Comparison of ENCODE assay signal across 21 cellular contexts in the genomic region with DNA sequence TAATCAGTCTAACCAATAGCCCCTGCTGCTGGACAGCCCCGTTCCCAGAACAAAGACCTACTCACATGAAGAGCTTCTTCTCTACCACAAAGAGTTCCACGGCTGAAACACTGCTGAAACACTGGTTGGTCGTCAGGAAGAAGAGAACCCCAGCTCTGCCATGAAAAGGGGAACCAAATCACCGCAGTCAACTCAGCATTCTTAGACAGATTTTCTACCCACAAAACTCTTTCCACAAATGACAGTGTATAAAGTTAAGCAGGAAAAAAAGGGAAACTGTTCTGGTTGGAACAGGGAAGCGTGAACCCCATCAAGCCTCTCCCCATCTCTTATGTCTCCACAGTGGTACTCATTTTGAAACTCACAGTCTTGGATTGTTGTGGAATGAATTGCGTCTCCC. TPM values are rescaled to one million over a fixed set of nuclear protein-coding genes. Genes with fewer than 3 reads are reported as not detected.
DNase-seq lines count a peak whose midpoint lies in the region; ATAC-seq and TF ChIP-seq lines count a peak whose summit lies in the region.
"Had no signal": no experiment of that assay in that cellular context is flagged by ENCODE, and none has a peak within 500 bp of the region (broad histone marks: within the 10 kb centered on the region; RNA-seq: fewer than 3 reads in every experiment).

No MANE protein-coding gene starts in this region.

- no peaks in the 10 kb centered on the region for H3K36me3 ChIP-seq in gastroesophageal sphincter
- no peaks in the 10 kb centered on the region for H3K36me3 ChIP-seq in naive thymus-derived CD4-positive, alpha-beta T cell (ENCODE audit: control insufficient read depth in 2 of 3, insufficient read depth in 3 of 3, low read length in 3 of 3)
- H3K36me3 ChIP-seq: neutrophil, suprapubic skin had no signal

- no peaks in the 10 kb centered on the region for H3K9me3 ChIP-seq in gastroesophageal sphincter
- no peaks in the 10 kb centered on the region for H3K9me3 ChIP-seq in naive thymus-derived CD4-positive, alpha-beta T cell (ENCODE audit: control insufficient read depth in 2 of 3, low read length in 3 of 3)
- H3K9me3 ChIP-seq: neutrophil, SK-N-SH, suprapubic skin had no signal

- H3K4me3 ChIP-seq in gastroesophageal sphincter = no peak overlapping the region
- no peak overlapping the region for H3K4me3 ChIP-seq in naive thymus-derived CD4-positive, alpha-beta T cell (ENCODE audit: low read length)
- H3K4me3 ChIP-seq: K562, suprapubic skin had no signal

- no peak for TF ChIP-seq EP300 in gastroesophageal sphincter (IDR thresholded peaks at IDR 0.05)

- H3K27me3 ChIP-seq in gastroesophageal sphincter = no peaks in the 10 kb centered on the region
- H3K27me3 ChIP-seq in naive thymus-derived CD4-positive, alpha-beta T cell (ENCODE audit: control insufficient read depth in 2 of 2, insufficient read depth in 2 of 2, low read length in 2 of 2) = no peaks in the 10 kb centered on the region
- H3K27me3 ChIP-seq: suprapubic skin had no signal

- no peak for TF ChIP-seq CTCF in gastroesophageal sphincter (IDR thresholded peaks at IDR 0.05)
- no peak for TF ChIP-seq CTCF in RWPE1 (conservative IDR thresholded peaks at IDR 0.05; ENCODE audit: low read depth)

- WGBS in gastroesophageal sphincter (ENCODE audit: low coverage in 1 of 2), 2 donors = 73 to 89% methylated on average over 3 to 5 of the region's 6 CpGs

- no peaks in the 10 kb centered on the region for H3K9me3 Mint-ChIP-seq in naive thymus-derived CD4-positive, alpha-beta T cell
- no peaks in the 10 kb centered on the region for H3K9me3 Mint-ChIP-seq in immature natural killer cell
- H3K9me3 Mint-ChIP-seq: activated naive CD8-positive, alpha-beta T cell treated with anti-CD3 and anti-CD28 coated beads, Interleukin-2, amount 50 U/mL, for 24 hours had no signal

- peak; percentile 62 for ATAC-seq in gastroesophageal sphincter
- peak; percentile 52 for ATAC-seq in naive thymus-derived CD4-positive, alpha-beta T cell
- no peak for ATAC-seq in HG03196 (IDR thresholded peaks at IDR 0.05; ENCODE audit: unreplicated experiment)
- ATAC-seq: activated naive CD8-positive, alpha-beta T cell treated with anti-CD3 and anti-CD28 coated beads, Interleukin-2, amount 50 U/mL, for 24 hours; K562; PC-3 had no signal

- peaks cover 0 to 6% (median 0%) of the 10 kb centered on the region in 7 donors for H3K4me1 Mint-ChIP-seq in naive thymus-derived CD4-positive, alpha-beta T cell
- H3K4me1 Mint-ChIP-seq in immature natural killer cell = peaks cover 3 to 11% of the 10 kb centered on the region in 2 donors

- H3K4me1 ChIP-seq in gastroesophageal sphincter = no peaks in the 10 kb centered on the region
- H3K4me1 ChIP-seq in naive thymus-derived CD4-positive, alpha-beta T cell (ENCODE audit: control insufficient read depth in 2 of 2, insufficient read depth in 2 of 2, low read length in 2 of 2) = no peaks in the 10 kb centered on the region
- H3K4me1 ChIP-seq: suprapubic skin had no signal

- POLR2A ChIA-PET in naive thymus-derived CD4-positive, alpha-beta T cell (lab: Charles Lee) = no interaction called here
- POLR2A ChIA-PET in RWPE1 (lab: Yijun Ruan, JAX; ENCODE audit: low non-redundant PET) = no interaction called here

- DNase-seq in C1 segment of cervical spinal cord (lab: John Stamatoyannopoulos, UW) (peak in 9 of 14 donors; percentile 1 to 40 (median 6)), MV-4-11 (lab: John Stamatoyannopoulos, UW) (peak; percentile 82), RWPE1 (ENCODE audit: low spot score) (no peak), immature natural killer cell (no peak), NCI-H446 treated with DMSO at 0.1 percent for 48 hours (lab: John Stamatoyannopoulos, UW) (no peak)
- DNase-seq in naive thymus-derived CD4-positive, alpha-beta T cell = no peak
- DNase-seq: activated CD4-positive, alpha-beta T cell treated with anti-CD3 and anti-CD28 coated beads for 4 hours; activated naive CD8-positive, alpha-beta T cell treated with anti-CD3 and anti-CD28 coated beads, Interleukin-2, amount 50 U/mL, for 24 hours; DMS79 treated with DMSO at 0.1 percent for 48 hours; kidney glomerular epithelial cell; NCI-H1105; NCI-H2081; NCI-H524 treated with DMSO at 0.1 percent for 48 hours; PC-3; retina; SK-N-SH had no signal

- TF ChIP-seq POLR2A in gastroesophageal sphincter (IDR thresholded peaks at IDR 0.05) = no peak

- intact Hi-C loops in naive thymus-derived CD4-positive, alpha-beta T cell (cut with micrococcal nuclease) = no loop called here

- CTCF ChIA-PET in naive thymus-derived CD4-positive, alpha-beta T cell (lab: Charles Lee) = no interaction called here
- CTCF ChIA-PET in RWPE1 (lab: Yijun Ruan, JAX) = interaction anchor here (0.5 kb wide), 1 partner anchor 85 kb away, joined by 3 read pairs; no protein-coding TSS in a partner anchor

- no peak overlapping the region for H3K27ac Mint-ChIP-seq in naive thymus-derived CD4-positive, alpha-beta T cell
- no peak overlapping the region for H3K27ac Mint-ChIP-seq in immature natural killer cell
- H3K27ac Mint-ChIP-seq: activated naive CD8-positive, alpha-beta T cell treated with anti-CD3 and anti-CD28 coated beads, Interleukin-2, amount 50 U/mL, for 24 hours had no signal

- H3K27ac ChIP-seq in gastroesophageal sphincter (no peak overlapping the region), RWPE1 (no peak overlapping the region)
- H3K27ac ChIP-seq in naive thymus-derived CD4-positive, alpha-beta T cell (ENCODE audit: low read depth, low read length) = no peak overlapping the region
- H3K27ac ChIP-seq: neutrophil, suprapubic skin had no signal

- no peak overlapping the region for H3K4me3 Mint-ChIP-seq in naive thymus-derived CD4-positive, alpha-beta T cell
- no peak overlapping the region for H3K4me3 Mint-ChIP-seq in immature natural killer cell
- H3K4me3 Mint-ChIP-seq: activated naive CD8-positive, alpha-beta T cell treated with anti-CD3 and anti-CD28 coated beads, Interleukin-2, amount 50 U/mL, for 24 hours had no signal

- H3K27me3 Mint-ChIP-seq in naive thymus-derived CD4-positive, alpha-beta T cell = peaks cover 7 to 22% (median 11%) of the 10 kb centered on the region in 5 donors
- H3K27me3 Mint-ChIP-seq in immature natural killer cell (ENCODE audit: low read depth in 3 of 3) = peaks cover 0 to 8% (median 1%) of the 10 kb centered on the region in 3 donors

- H3K36me3 Mint-ChIP-seq in naive thymus-derived CD4-positive, alpha-beta T cell = no peaks in the 10 kb centered on the region
- H3K36me3 Mint-ChIP-seq in immature natural killer cell = no peaks in the 10 kb centered on the region

RNA-seq across cellular contexts. Expression of gene ABCG2, which starts 57.3 kb away (rescaled TPM):
- total RNA-seq in gastroesophageal sphincter = 1 to 10 TPM; 1.1 to 5.0 (median 2.6) TPM
- under 1 TPM in 3 of 5 experiments, not detected in 2; 0.27 to 0.67 (median 0.65) TPM for total RNA-seq in naive thymus-derived CD4-positive, alpha-beta T cell
- under 1 TPM in 1 of 2 donors, not detected in 1; 0.26 TPM for polyA plus RNA-seq in naive thymus-derived CD4-positive, alpha-beta T cell
- 1 to 10 TPM in 2 of 3 donors, under 1 TPM in 1; 0.69 to 2.5 (median 1.3) TPM for polyA plus RNA-seq in immature natural killer cell
- total RNA-seq: PC-3 had no signal

Comparison
In these comparisons a context has a peak if more than half of its experiments do, and no peak if none do; other contexts are left out.
1. DNase-seq: peak in C1 segment of cervical spinal cord (9 of 14) and MV-4-11 (single experiment); none in naive thymus-derived CD4-positive, alpha-beta T cell (0 of 9), RWPE1 (single experiment), immature natural killer cell (0 of 3) and NCI-H446 treated with DMSO at 0.1 percent for 48 hours (single experiment).